In the genomic region with DNA sequence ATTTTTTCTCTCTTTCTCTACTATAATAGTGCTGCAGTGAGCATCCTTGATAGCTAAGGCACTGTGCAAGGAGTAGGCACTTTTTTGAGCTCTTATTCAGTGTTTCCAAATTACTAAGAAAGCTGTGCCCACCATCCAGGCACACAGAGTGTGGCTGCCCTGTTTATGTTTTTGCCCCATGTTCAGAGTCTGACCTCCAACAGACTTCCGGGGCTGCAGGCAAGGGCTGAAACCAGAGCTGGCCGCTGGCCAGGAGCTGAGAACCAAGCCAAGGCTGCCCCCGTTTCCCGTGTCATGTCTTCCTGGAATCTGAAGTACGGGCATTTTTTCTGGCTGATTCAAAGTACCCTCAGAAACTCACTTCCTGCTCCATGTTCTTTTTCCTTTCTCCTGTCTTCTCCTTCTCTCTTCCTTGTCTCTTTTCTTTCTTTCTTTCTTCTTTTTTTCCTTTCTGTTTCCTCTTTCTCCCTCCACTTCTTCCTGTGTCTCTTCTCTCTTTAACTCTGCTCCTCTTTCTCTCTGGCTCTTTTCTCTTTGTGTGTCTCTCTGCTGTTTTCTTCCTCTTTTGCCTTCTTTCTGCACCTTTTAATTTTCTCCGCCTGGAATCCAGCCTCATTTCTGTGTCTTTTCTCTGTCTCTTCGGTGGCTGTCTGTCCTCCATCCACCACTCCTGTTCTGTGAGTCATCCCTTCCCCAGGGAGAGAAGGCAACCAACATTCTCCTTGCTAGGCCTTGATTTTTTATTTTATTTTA, we compare ENCODE assay signal across 8 cellular contexts. TPM values are rescaled to one million over a fixed set of nuclear protein-coding genes. Genes with fewer than 3 reads are reported as not detected.
DNase-seq lines count a peak whose midpoint lies in the region; ATAC-seq and TF ChIP-seq lines count a peak whose summit lies in the region.

No MANE protein-coding gene starts in this region.

- TF ChIP-seq CTCF in WI38 (IDR thresholded peaks at IDR 0.05; ENCODE audit: low read depth, low read length) (no peak), fibroblast of pulmonary artery (IDR thresholded peaks at IDR 0.05; ENCODE audit: low read length, missing control alignments) (no peak), Caco-2 (IDR thresholded peaks at IDR 0.05; ENCODE audit: insufficient read depth in 1 of 2, low read depth in 1 of 2, low read length in 1 of 2, severe bottlenecking in 1 of 2, unreplicated experiment in 1 of 2) (no peak)

- H3K4me3 ChIP-seq in WI38 (ENCODE audit: low read depth, low read length) (peak overlapping the region; percentile 40), fibroblast of pulmonary artery (replicated peaks; ENCODE audit: low read depth, low read length) (peak overlapping the region; percentile 2), Caco-2 (ENCODE audit: low read depth, low read length) (no peak overlapping the region)

- CTCF ChIA-PET in Caco-2 (lab: Charles Lee) = interaction anchor here (1.2 kb wide), 2 partner anchors 43 to 45 kb away, joined by 3 to 10 read pairs; no protein-coding TSS in a partner anchor

- DNase-seq in DMS79 treated with DMSO at 0.1 percent for 48 hours (lab: John Stamatoyannopoulos, UW) (peak; percentile 94), MV-4-11 (lab: John Stamatoyannopoulos, UW) (peak; percentile 61), fibroblast of pulmonary artery (ENCODE audit: low read depth) (peak; percentile 90), nucleus accumbens (lab: John Stamatoyannopoulos, UW) (peak in 40 of 56 donors; percentile 4 to 72 (median 26)), Caco-2 (no peak)

- peaks cover 15% of the 10 kb centered on the region for H3K4me1 Mint-ChIP-seq in Caco-2 (ENCODE audit: low read depth, unreplicated experiment)

- H3K9me3 ChIP-seq in Caco-2 = no peaks in the 10 kb centered on the region

- H3K36me3 Mint-ChIP-seq in Caco-2 (ENCODE audit: insufficient read depth, unreplicated experiment) = no peaks in the 10 kb centered on the region

- intact Hi-C loops in Caco-2 (cut with micrococcal nuclease; ENCODE audit: unreplicated experiment) = no loop called here

- H3K9me3 Mint-ChIP-seq in Caco-2 (ENCODE audit: unreplicated experiment) = no peaks in the 10 kb centered on the region

- no peaks in the 10 kb centered on the region for H3K27me3 Mint-ChIP-seq in Caco-2 (ENCODE audit: insufficient read depth, unreplicated experiment)

- POLR2A ChIA-PET in Caco-2 (lab: Charles Lee) = interaction anchor here (0.6 to 1.2 kb wide), 2 partner anchors 41 to 45 kb away, joined by 6 read pairs; a partner anchor contains a TSS

- no TSS peak for BruUV-seq in Caco-2 (replicated peaks; lab: Mats Ljungman, UMichigan)

- H3K27ac Mint-ChIP-seq in Caco-2 (ENCODE audit: unreplicated experiment) = no peak overlapping the region

- no peaks in the 10 kb centered on the region for H3K36me3 ChIP-seq in Caco-2 (ENCODE audit: control insufficient read depth, insufficient read depth, low read length)

- peak; percentile 72 for ATAC-seq in GM21381 (IDR thresholded peaks at IDR 0.05; ENCODE audit: unreplicated experiment)
- no peak for ATAC-seq in HG03521 (IDR thresholded peaks at IDR 0.05; ENCODE audit: unreplicated experiment)

- H3K4me3 Mint-ChIP-seq in Caco-2 (ENCODE audit: unreplicated experiment) = no peak overlapping the region

- H3K4me1 ChIP-seq in Caco-2 = no peaks in the 10 kb centered on the region

- no peaks in the 10 kb centered on the region for H3K27me3 ChIP-seq in Caco-2 (replicated peaks; ENCODE audit: control insufficient read depth, insufficient read depth, low read length)

RNA-seq across cellular contexts. Expression of a gene that starts 17.0 kb away (rescaled TPM):
- 8.2 and 9.1 TPM in 2 replicates for total RNA-seq in Caco-2 (2022)

RNA-seq across cellular contexts. Expression of a gene that starts 23.6 kb away (rescaled TPM):
- 0.25 TPM in 1 of 2 replicates, not detected in the other for total RNA-seq in Caco-2 (2022)

RNA-seq across cellular contexts. Expression of a gene that starts 39.6 kb away (rescaled TPM):
- total RNA-seq in Caco-2 (2022) = 732 and 805 TPM in 2 replicates

RNA-seq across cellular contexts. Expression of a gene that starts 45.6 kb away (rescaled TPM):
- 86.7 and 88.7 TPM in 2 replicates for total RNA-seq in Caco-2 (2022)

Comparison
In these comparisons a context has a peak if more than half of its experiments do, and no peak if none do; other contexts are left out.
1. DNase-seq: peak in DMS79 treated with DMSO at 0.1 percent for 48 hours (single experiment), MV-4-11 (single experiment), fibroblast of pulmonary artery (single experiment) and nucleus accumbens (40 of 56); none in Caco-2 (0 of 2).